Comparison of ENCODE assay signal across 1 cellular context in genomic region chr9:14868772-14869583, GRCh38.
A peak's percentile ranks its signal among the peaks of the same experiment; 100 is the strongest.
TF ChIP-seq lines count a peak whose summit lies in the region.

No MANE protein-coding gene starts in this region.

TF ChIP-seq in HepG2, 621 proteins besides CTCF, POLR2A, EP300 and RAD21 (continues in another document):
- TF ChIP-seq TSC22D2 (CRISPR knock-in tag; IDR thresholded peaks at IDR 0.05; ENCODE audit: borderline replicate concordance) = no peak
- no peak for TF ChIP-seq ZSCAN30 (CRISPR knock-in tag; IDR thresholded peaks at IDR 0.05)
- no peak for TF ChIP-seq ZNF564 (CRISPR knock-in tag; IDR thresholded peaks at IDR 0.05)
- no peak for TF ChIP-seq REL (CRISPR knock-in tag; conservative IDR thresholded peaks at IDR 0.05)
- TF ChIP-seq HNRNPL (IDR thresholded peaks at IDR 0.05; ENCODE audit: low read depth, low read length) = 0 out of 2 replicates have a peak, but pooled peaks have one; percentile 51
- peak; percentile 80 for TF ChIP-seq TBX2 (CRISPR knock-in tag; IDR thresholded peaks at IDR 0.05; ENCODE audit: borderline replicate concordance)
- no peak for TF ChIP-seq MTA3 (CRISPR knock-in tag; IDR thresholded peaks at IDR 0.05)
- TF ChIP-seq ZNF432 (CRISPR knock-in tag; IDR thresholded peaks at IDR 0.05; ENCODE audit: borderline replicate concordance) = no peak
- no peak for TF ChIP-seq E2F1 (CRISPR knock-in tag; IDR thresholded peaks at IDR 0.05)
- TF ChIP-seq CENPX (CRISPR knock-in tag; IDR thresholded peaks at IDR 0.05) = no peak
- TF ChIP-seq ZNF710 (CRISPR knock-in tag; IDR thresholded peaks at IDR 0.05; ENCODE audit: borderline replicate concordance) = peak; percentile 17; the same call in 1 of the 2 replicates
- TF ChIP-seq, protein P1, sequence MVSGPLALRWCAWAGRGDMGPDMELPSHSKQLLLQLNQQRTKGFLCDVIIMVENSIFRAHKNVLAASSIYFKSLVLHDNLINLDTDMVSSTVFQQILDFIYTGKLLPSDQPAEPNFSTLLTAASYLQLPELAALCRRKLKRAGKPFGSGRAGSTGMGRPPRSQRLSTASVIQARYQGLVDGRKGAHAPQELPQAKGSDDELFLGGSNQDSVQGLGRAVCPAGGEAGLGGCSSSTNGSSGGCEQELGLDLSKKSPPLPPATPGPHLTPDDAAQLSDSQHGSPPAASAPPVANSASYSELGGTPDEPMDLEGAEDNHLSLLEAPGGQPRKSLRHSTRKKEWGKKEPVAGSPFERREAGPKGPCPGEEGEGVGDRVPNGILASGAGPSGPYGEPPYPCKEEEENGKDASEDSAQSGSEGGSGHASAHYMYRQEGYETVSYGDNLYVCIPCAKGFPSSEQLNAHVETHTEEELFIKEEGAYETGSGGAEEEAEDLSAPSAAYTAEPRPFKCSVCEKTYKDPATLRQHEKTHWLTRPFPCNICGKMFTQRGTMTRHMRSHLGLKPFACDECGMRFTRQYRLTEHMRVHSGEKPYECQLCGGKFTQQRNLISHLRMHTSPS (CRISPR knock-in tag; IDR thresholded peaks at IDR 0.05; ENCODE audit: low read depth) = no peak
- peak; percentile 86 for TF ChIP-seq TCF7 (IDR thresholded peaks at IDR 0.05; ENCODE audit: low read depth)
- no peak for TF ChIP-seq ZNF510 (CRISPR knock-in tag; IDR thresholded peaks at IDR 0.05; ENCODE audit: low read depth)
- TF ChIP-seq, protein P2, sequence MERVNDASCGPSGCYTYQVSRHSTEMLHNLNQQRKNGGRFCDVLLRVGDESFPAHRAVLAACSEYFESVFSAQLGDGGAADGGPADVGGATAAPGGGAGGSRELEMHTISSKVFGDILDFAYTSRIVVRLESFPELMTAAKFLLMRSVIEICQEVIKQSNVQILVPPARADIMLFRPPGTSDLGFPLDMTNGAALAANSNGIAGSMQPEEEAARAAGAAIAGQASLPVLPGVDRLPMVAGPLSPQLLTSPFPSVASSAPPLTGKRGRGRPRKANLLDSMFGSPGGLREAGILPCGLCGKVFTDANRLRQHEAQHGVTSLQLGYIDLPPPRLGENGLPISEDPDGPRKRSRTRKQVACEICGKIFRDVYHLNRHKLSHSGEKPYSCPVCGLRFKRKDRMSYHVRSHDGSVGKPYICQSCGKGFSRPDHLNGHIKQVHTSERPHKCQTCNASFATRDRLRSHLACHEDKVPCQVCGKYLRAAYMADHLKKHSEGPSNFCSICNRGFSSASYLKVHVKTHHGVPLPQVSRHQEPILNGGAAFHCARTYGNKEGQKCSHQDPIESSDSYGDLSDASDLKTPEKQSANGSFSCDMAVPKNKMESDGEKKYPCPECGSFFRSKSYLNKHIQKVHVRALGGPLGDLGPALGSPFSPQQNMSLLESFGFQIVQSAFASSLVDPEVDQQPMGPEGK (CRISPR knock-in tag; IDR thresholded peaks at IDR 0.05) = peak; percentile 81
- no peak for TF ChIP-seq ZNF562 (CRISPR knock-in tag; IDR thresholded peaks at IDR 0.05; ENCODE audit: borderline replicate concordance)
- TF ChIP-seq NFE2L1 (CRISPR knock-in tag; IDR thresholded peaks at IDR 0.05; ENCODE audit: borderline replicate concordance) = no peak
- TF ChIP-seq ZMYM3 (CRISPR knock-in tag; IDR thresholded peaks at IDR 0.05) = no peak; the same call in 1 of the 2 replicates
- no peak for TF ChIP-seq EEA1 (CRISPR knock-in tag; IDR thresholded peaks at IDR 0.05; ENCODE audit: borderline replicate concordance)
- no peak; the same call in 1 of the 2 replicates for TF ChIP-seq MBD4 (IDR thresholded peaks at IDR 0.05; ENCODE audit: borderline replicate concordance, low read length)
- TF ChIP-seq KAT7 (CRISPR knock-in tag; IDR thresholded peaks at IDR 0.05; ENCODE audit: borderline replicate concordance) = peak; percentile 79; the same call in 1 of the 2 replicates
- TF ChIP-seq TBP (CRISPR knock-in tag; IDR thresholded peaks at IDR 0.05) = no peak
- TF ChIP-seq, protein P3, sequence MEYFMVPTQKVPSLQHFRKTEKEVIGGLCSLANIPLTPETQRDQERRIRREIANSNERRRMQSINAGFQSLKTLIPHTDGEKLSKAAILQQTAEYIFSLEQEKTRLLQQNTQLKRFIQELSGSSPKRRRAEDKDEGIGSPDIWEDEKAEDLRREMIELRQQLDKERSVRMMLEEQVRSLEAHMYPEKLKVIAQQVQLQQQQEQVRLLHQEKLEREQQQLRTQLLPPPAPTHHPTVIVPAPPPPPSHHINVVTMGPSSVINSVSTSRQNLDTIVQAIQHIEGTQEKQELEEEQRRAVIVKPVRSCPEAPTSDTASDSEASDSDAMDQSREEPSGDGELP (IDR thresholded peaks at IDR 0.05; ENCODE audit: borderline replicate concordance, low read depth) = peak; percentile 61; the same call in 1 of the 2 replicates
- TF ChIP-seq RBM22 (optimal IDR thresholded peaks at IDR 0.05; ENCODE audit: low read length) = peak; percentile 77
- no peak for TF ChIP-seq ZKSCAN5 (CRISPR knock-in tag; IDR thresholded peaks at IDR 0.05)
- TF ChIP-seq DDIT3 (CRISPR knock-in tag; IDR thresholded peaks at IDR 0.05) = no peak
- no peak for TF ChIP-seq ATF1 (CRISPR knock-in tag; IDR thresholded peaks at IDR 0.05)
- TF ChIP-seq, protein P4, sequence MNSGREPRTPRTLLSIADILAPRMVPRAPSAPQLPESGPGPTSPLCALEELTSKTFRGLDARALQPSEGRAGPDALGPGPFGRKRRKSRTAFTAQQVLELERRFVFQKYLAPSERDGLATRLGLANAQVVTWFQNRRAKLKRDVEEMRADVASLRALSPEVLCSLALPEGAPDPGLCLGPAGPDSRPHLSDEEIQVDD (CRISPR knock-in tag; IDR thresholded peaks at IDR 0.05; ENCODE audit: borderline replicate concordance) = no peak
- TF ChIP-seq ZNF83 (CRISPR knock-in tag; IDR thresholded peaks at IDR 0.05; ENCODE audit: borderline replicate concordance) = no peak
- TF ChIP-seq ZNF343 (CRISPR knock-in tag; IDR thresholded peaks at IDR 0.05) = peak; percentile 48; the same call in 1 of the 2 replicates
- TF ChIP-seq ZNF335 (CRISPR knock-in tag; IDR thresholded peaks at IDR 0.05) = peak; percentile 56; the same call in 1 of the 2 replicates
- TF ChIP-seq FOSL1 (CRISPR knock-in tag; IDR thresholded peaks at IDR 0.05; ENCODE audit: borderline replicate concordance) = no peak
- TF ChIP-seq SRY (CRISPR knock-in tag; IDR thresholded peaks at IDR 0.05) = peak; percentile 93
- TF ChIP-seq SMARCC2 (IDR thresholded peaks at IDR 0.05) = no peak
- no peak; the same call in 1 of the 2 replicates for TF ChIP-seq ZNF746 (CRISPR knock-in tag; IDR thresholded peaks at IDR 0.05)
- TF ChIP-seq ZBTB21 (CRISPR knock-in tag; IDR thresholded peaks at IDR 0.05) = 0 out of 2 replicates have a peak, but pooled peaks have one; percentile 21
- TF ChIP-seq HNRNPK (IDR thresholded peaks at IDR 0.05; ENCODE audit: low read depth, low read length, poor library complexity, severe bottlenecking) = no peak
- no peak for TF ChIP-seq ZNF777 (CRISPR knock-in tag; IDR thresholded peaks at IDR 0.05)
- peak; percentile 36 for TF ChIP-seq GABPA (IDR thresholded peaks at IDR 0.05; ENCODE audit: low read depth, low read length)
- peak; percentile 86 for TF ChIP-seq GABPA (CRISPR knock-in tag; IDR thresholded peaks at IDR 0.05; ENCODE audit: low read depth)
- TF ChIP-seq ELF1 (CRISPR knock-in tag; IDR thresholded peaks at IDR 0.05) = peak; percentile 89
- TF ChIP-seq EED (CRISPR knock-in tag; IDR thresholded peaks at IDR 0.05) = no peak
- TF ChIP-seq ZNF576 (CRISPR knock-in tag; IDR thresholded peaks at IDR 0.05) = no peak
- no peak for TF ChIP-seq ZNF10 (CRISPR knock-in tag; IDR thresholded peaks at IDR 0.05; ENCODE audit: borderline replicate concordance, low read depth)
- peak; percentile 96 for TF ChIP-seq ZNF614 (CRISPR knock-in tag; IDR thresholded peaks at IDR 0.05; ENCODE audit: borderline replicate concordance)
- TF ChIP-seq, protein P5, sequence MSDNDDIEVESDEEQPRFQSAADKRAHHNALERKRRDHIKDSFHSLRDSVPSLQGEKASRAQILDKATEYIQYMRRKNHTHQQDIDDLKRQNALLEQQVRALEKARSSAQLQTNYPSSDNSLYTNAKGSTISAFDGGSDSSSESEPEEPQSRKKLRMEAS (IDR thresholded peaks at IDR 0.05) = peak; percentile 37; the same call in 1 of the 2 replicates
- TF ChIP-seq ZNF496 (CRISPR knock-in tag; IDR thresholded peaks at IDR 0.05; ENCODE audit: insufficient replicate concordance) = no peak
- TF ChIP-seq ZNF556 (CRISPR knock-in tag; IDR thresholded peaks at IDR 0.05; ENCODE audit: borderline replicate concordance) = no peak; the same call in 1 of the 2 replicates
- TF ChIP-seq CHD2 (IDR thresholded peaks at IDR 0.05; ENCODE audit: low read depth, low read length) = no peak
- TF ChIP-seq SCMH1 (CRISPR knock-in tag; IDR thresholded peaks at IDR 0.05; ENCODE audit: borderline replicate concordance) = no peak
- 0 out of 2 replicates have a peak, but pooled peaks have one; percentile 10 for TF ChIP-seq ZNF362 (CRISPR knock-in tag; IDR thresholded peaks at IDR 0.05; ENCODE audit: borderline replicate concordance)
- no peak for TF ChIP-seq ZBTB3 (CRISPR knock-in tag; IDR thresholded peaks at IDR 0.05; ENCODE audit: borderline replicate concordance, low read depth)
- 0 out of 2 replicates have a peak, but pooled peaks have one; percentile 9 for TF ChIP-seq ZNF414 (CRISPR knock-in tag; IDR thresholded peaks at IDR 0.05)
- no peak for TF ChIP-seq AKAP8 (CRISPR knock-in tag; IDR thresholded peaks at IDR 0.05)
- TF ChIP-seq HMGA1 (CRISPR knock-in tag; conservative IDR thresholded peaks at IDR 0.05) = no peak
- no peak for TF ChIP-seq ZNF563 (CRISPR knock-in tag; IDR thresholded peaks at IDR 0.05)
- TF ChIP-seq, protein P6, sequence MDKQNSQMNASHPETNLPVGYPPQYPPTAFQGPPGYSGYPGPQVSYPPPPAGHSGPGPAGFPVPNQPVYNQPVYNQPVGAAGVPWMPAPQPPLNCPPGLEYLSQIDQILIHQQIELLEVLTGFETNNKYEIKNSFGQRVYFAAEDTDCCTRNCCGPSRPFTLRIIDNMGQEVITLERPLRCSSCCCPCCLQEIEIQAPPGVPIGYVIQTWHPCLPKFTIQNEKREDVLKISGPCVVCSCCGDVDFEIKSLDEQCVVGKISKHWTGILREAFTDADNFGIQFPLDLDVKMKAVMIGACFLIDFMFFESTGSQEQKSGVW (CRISPR knock-in tag; IDR thresholded peaks at IDR 0.05; ENCODE audit: borderline replicate concordance) = no peak
- TF ChIP-seq ZNF44 (CRISPR knock-in tag; IDR thresholded peaks at IDR 0.05) = peak; percentile 81; the same call in 1 of the 2 replicates
- no peak for TF ChIP-seq ZNF543 (CRISPR knock-in tag; IDR thresholded peaks at IDR 0.05)
- no peak for TF ChIP-seq NR0B2 (CRISPR knock-in tag; IDR thresholded peaks at IDR 0.05)
- TF ChIP-seq ZNF781 (CRISPR knock-in tag; IDR thresholded peaks at IDR 0.05; ENCODE audit: borderline replicate concordance, not compliant biosample characterization) = peak; percentile 47
- TF ChIP-seq SMYD3 (CRISPR knock-in tag; IDR thresholded peaks at IDR 0.05) = no peak
- no peak for TF ChIP-seq NFE2 (CRISPR knock-in tag; IDR thresholded peaks at IDR 0.05)
- peak; percentile 82 for TF ChIP-seq ZFX (CRISPR knock-in tag; IDR thresholded peaks at IDR 0.05; ENCODE audit: low read depth)
